Comparison of ENCODE assay signal across 22 cellular contexts in the genomic region with DNA sequence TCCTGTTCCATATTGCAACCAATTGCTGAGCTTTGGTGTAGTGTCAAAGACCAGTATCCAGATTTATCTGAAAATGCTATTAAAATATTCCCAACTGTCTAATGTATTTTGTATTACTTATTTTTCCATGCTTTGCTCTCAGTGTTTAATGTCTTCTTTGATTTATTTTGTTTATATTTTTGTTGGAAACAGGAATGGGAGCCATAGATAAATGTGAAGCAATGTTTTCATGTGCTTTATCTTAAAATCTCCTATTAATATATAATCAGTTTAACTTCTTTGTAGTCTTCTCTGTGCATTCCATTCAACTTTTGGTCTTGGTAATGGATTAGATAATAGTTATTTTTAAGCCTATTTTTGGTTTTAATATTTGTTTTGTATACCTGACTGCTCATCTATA. TPM values are rescaled to one million over a fixed set of nuclear protein-coding genes. Genes with fewer than 3 reads are reported as not detected.
DNase-seq lines count a peak whose midpoint lies in the region; TF ChIP-seq lines count a peak whose summit lies in the region.
"Had no signal": no experiment of that assay in that cellular context is flagged by ENCODE, and none has a peak within 500 bp of the region (broad histone marks: within the 10 kb centered on the region; RNA-seq: fewer than 3 reads in every experiment).

No MANE protein-coding gene starts in this region.

- H4K20me1 ChIP-seq in osteoblast (ENCODE audit: insufficient read depth, low read length) (peaks cover 63% of the 10 kb centered on the region), PC-9 (ENCODE audit: insufficient read depth) (peaks cover 68% of the 10 kb centered on the region)

- no TSS peak for BruUV-seq in PC-9 (replicated peaks; lab: Mats Ljungman, UMichigan)

- no peaks in the 10 kb centered on the region for H3K27me3 Mint-ChIP-seq in CD4-positive, alpha-beta memory T cell
- H3K27me3 Mint-ChIP-seq in IgD-negative memory B cell (no peaks in the 10 kb centered on the region), chondrocyte (ENCODE audit: low read depth) (no peaks in the 10 kb centered on the region)

- no peaks in the 10 kb centered on the region for H3K36me3 ChIP-seq in CD4-positive, alpha-beta memory T cell (ENCODE audit: insufficient read depth, low read length)
- H3K36me3 ChIP-seq in osteoblast (ENCODE audit: insufficient read depth, low read length) (no peaks in the 10 kb centered on the region), PC-9 (ENCODE audit: low read depth) (no peaks in the 10 kb centered on the region)
- H3K36me3 ChIP-seq: vagina had no signal

- no peak overlapping the region for H3K27ac ChIP-seq in CD4-positive, alpha-beta memory T cell (ENCODE audit: low read depth, low read length)
- H3K27ac ChIP-seq in osteoblast (ENCODE audit: low read depth, low read length) (no peak overlapping the region), dorsolateral prefrontal cortex (no peak overlapping the region), PC-9 (no peak overlapping the region)
- H3K27ac ChIP-seq: HL-60, RWPE1, skin epidermis, vagina had no signal

- no peaks in the 10 kb centered on the region for H3K27me3 ChIP-seq in CD4-positive, alpha-beta memory T cell (ENCODE audit: insufficient read depth, low read length)
- H3K27me3 ChIP-seq in osteoblast (ENCODE audit: insufficient read depth, low read length) (no peaks in the 10 kb centered on the region), dorsolateral prefrontal cortex (no peaks in the 10 kb centered on the region), PC-9 (ENCODE audit: insufficient read depth, low read depth) (no peaks in the 10 kb centered on the region)
- H3K27me3 ChIP-seq: vagina had no signal

- CTCF ChIA-PET in CD4-positive, alpha-beta memory T cell (lab: Charles Lee; ENCODE audit: partially characterized antibody) = no interaction called here
- CTCF ChIA-PET in PC-9 (lab: Charles Lee) = no interaction called here

- peaks cover 62 to 90% (median 76%) of the 10 kb centered on the region in 4 donors for H3K4me1 Mint-ChIP-seq in CD4-positive, alpha-beta memory T cell
- H3K4me1 Mint-ChIP-seq in IgD-negative memory B cell = peaks cover 67 to 68% (median 68%) of the 10 kb centered on the region in 3 donors
- H3K4me1 Mint-ChIP-seq in chondrocyte (ENCODE audit: low read depth) = peaks cover 84% of the 10 kb centered on the region

- no peaks in the 10 kb centered on the region; the same call in 1 of the 2 replicates for H3K9me2 ChIP-seq in PC-9 (ENCODE audit: insufficient read depth)

- no peak for DNase-seq in CD4-positive, alpha-beta memory T cell
- DNase-seq in chondrocyte (ENCODE audit: low spot score) (no peak), osteoblast (ENCODE audit: insufficient read length, low spot score, missing footprints) (no peak), NCI-H446 (lab: John Stamatoyannopoulos, UW) (no peak), dorsolateral prefrontal cortex (no peak), PC-9 (no peak)
- DNase-seq: activated CD8-positive, alpha-beta memory T cell treated with anti-CD3 and anti-CD28 coated beads, Interleukin-2, amount 50 U/mL, for 4 hours; activated naive CD4-positive, alpha-beta T cell; cortex of kidney; DMS 273 treated with DMSO at 0.1 percent for 48 hours; kidney glomerular epithelial cell; NCI-H1092 treated with DMSO at 0.1 percent for 48 hours; NCI-H1930; nucleus accumbens; T1000 had no signal

- H3K4me3 Mint-ChIP-seq in CD4-positive, alpha-beta memory T cell = peak overlapping the region in 5 of 8 donors; percentile 11 to 76 (median 54)
- H3K4me3 Mint-ChIP-seq in IgD-negative memory B cell = peak overlapping the region in 3 of 4 donors; percentile 23 to 83 (median 36)
- H3K4me3 Mint-ChIP-seq in chondrocyte (ENCODE audit: unreplicated experiment) = no peak overlapping the region
- H3K4me3 Mint-ChIP-seq: CD14-positive monocyte, WTC11 had no signal

- intact Hi-C loops in CD4-positive, alpha-beta memory T cell (cut with micrococcal nuclease) = no loop called here
- intact Hi-C loops in dorsolateral prefrontal cortex (cut with DNase I) = no loop called here
- intact Hi-C loops in PC-9 (cut with micrococcal nuclease; ENCODE audit: unreplicated experiment) = no loop called here

- H3K9me3 Mint-ChIP-seq in CD4-positive, alpha-beta memory T cell = no peaks in the 10 kb centered on the region
- H3K9me3 Mint-ChIP-seq in IgD-negative memory B cell (no peaks in the 10 kb centered on the region), chondrocyte (ENCODE audit: low read depth) (no peaks in the 10 kb centered on the region)

- H2AFZ ChIP-seq in osteoblast (ENCODE audit: low read length) (no peak overlapping the region), PC-9 (no peak overlapping the region)

- peaks cover 97% of the 10 kb centered on the region for H3K4me1 ChIP-seq in CD4-positive, alpha-beta memory T cell (ENCODE audit: insufficient read depth, low read length)
- peaks cover 78% of the 10 kb centered on the region for H3K4me1 ChIP-seq in osteoblast (ENCODE audit: insufficient read depth, low read length)
- no peaks in the 10 kb centered on the region; the same call in 1 of the 2 replicates for H3K4me1 ChIP-seq in PC-9 (replicated peaks; ENCODE audit: insufficient read depth)

- H3K4me2 ChIP-seq in osteoblast (ENCODE audit: insufficient read depth, low read length) (peak overlapping the region; percentile 50), PC-9 (no peak overlapping the region)

- peak overlapping the region in 3 of 7 donors; percentile 42 to 62 (median 57) for H3K27ac Mint-ChIP-seq in CD4-positive, alpha-beta memory T cell
- peak overlapping the region in 1 of 3 donors; percentile 39 for H3K27ac Mint-ChIP-seq in IgD-negative memory B cell
- H3K27ac Mint-ChIP-seq in chondrocyte (ENCODE audit: unreplicated experiment) = peak overlapping the region; percentile 39

- no peak for TF ChIP-seq CTCF in chondrocyte (IDR thresholded peaks at IDR 0.05)
- TF ChIP-seq CTCF in osteoblast (IDR thresholded peaks at IDR 0.05; ENCODE audit: extremely low read depth, low read depth, low read length) = no peak
- no peak for TF ChIP-seq CTCF in dorsolateral prefrontal cortex (IDR thresholded peaks at IDR 0.05 in 54 of 56, conservative IDR thresholded peaks at IDR 0.05 in 2 of 56; ENCODE audit: low read depth in 1 of 56, partially characterized antibody in 56 of 56)
- TF ChIP-seq CTCF in PC-9 (conservative IDR thresholded peaks at IDR 0.05) = no peak

- H3F3A ChIP-seq in PC-9 (ENCODE audit: insufficient read depth, low read depth) = peaks cover 6% of the 10 kb centered on the region; the same call in 1 of the 2 replicates

- H3K9me3 ChIP-seq in CD4-positive, alpha-beta memory T cell (ENCODE audit: control insufficient read depth in 1 of 2, low read length in 2 of 2) = no peaks in the 10 kb centered on the region
- H3K9me3 ChIP-seq in osteoblast (ENCODE audit: low read depth, low read length) (no peaks in the 10 kb centered on the region), PC-9 (ENCODE audit: insufficient read depth, low read depth) (no peaks in the 10 kb centered on the region)
- H3K9me3 ChIP-seq: vagina had no signal

- H3K4me3 ChIP-seq in CD4-positive, alpha-beta memory T cell (ENCODE audit: low read length in 2 of 2) = no peak overlapping the region
- H3K4me3 ChIP-seq in osteoblast (ENCODE audit: insufficient read depth, low read length) (no peak overlapping the region), dorsolateral prefrontal cortex (no peak overlapping the region), PC-9 (no peak overlapping the region)
- H3K4me3 ChIP-seq: skin epidermis, vagina had no signal

- POLR2A ChIA-PET in CD4-positive, alpha-beta memory T cell (lab: Charles Lee; ENCODE audit: partially characterized antibody) = interaction anchor here (1.6 kb wide), 1 partner anchor 9 kb away, joined by 11 read pairs; the partner anchor contains the start of gene RAP1B
- POLR2A ChIA-PET in PC-9 (lab: Charles Lee; ENCODE audit: unreplicated experiment) = interaction anchor here (0.7 kb wide), 1 partner anchor 1027 kb away, joined by 4 read pairs; no protein-coding TSS in a partner anchor

- peaks cover 18 to 38% of the 10 kb centered on the region in 2 donors for H3K36me3 Mint-ChIP-seq in CD4-positive, alpha-beta memory T cell
- H3K36me3 Mint-ChIP-seq in IgD-negative memory B cell = peaks cover 2% of the 10 kb centered on the region
- no peaks in the 10 kb centered on the region for H3K36me3 Mint-ChIP-seq in chondrocyte (ENCODE audit: low read depth)

- H3K79me2 ChIP-seq in osteoblast (ENCODE audit: insufficient read depth, low read length) (peaks cover 97% of the 10 kb centered on the region), PC-9 (ENCODE audit: low read depth) (peaks cover 97% of the 10 kb centered on the region)

RNA-seq across cellular contexts. Expression of gene RAP1B, which starts 8.8 kb away (rescaled TPM):
- 100 to 1,000 TPM; 193 to 195 TPM for total RNA-seq in CD4-positive, alpha-beta memory T cell
- 100 to 1,000 TPM; 433 to 542 TPM for polyA plus RNA-seq in CD4-positive, alpha-beta memory T cell
- 297 TPM for polyA plus RNA-seq in IgD-negative memory B cell
- total RNA-seq in chondrocyte (163 to 239 TPM (median 229 TPM) in 3 replicates), osteoblast (231 and 243 TPM in 2 replicates), dorsolateral prefrontal cortex (10 to 100 TPM; 39.9 to 92.7 (median 63.1) TPM), PC-9 (2021) (59.0 and 89.7 TPM in 2 replicates)
